In genomic region chr12:130982565-130983225, GRCh38 we compare ENCODE assay signal across 14 cellular contexts. TPM values are rescaled to one million over a fixed set of nuclear protein-coding genes. Genes with fewer than 3 reads are reported as not detected.
"Had no signal": no experiment of that assay in that cellular context is flagged by ENCODE, and none has a peak within 500 bp of the region (broad histone marks: within the 10 kb centered on the region; RNA-seq: fewer than 3 reads in every experiment).

No MANE protein-coding gene starts in this region.

- H3K4me1 ChIP-seq: breast epithelium, foreskin keratinocyte had no signal

- ATAC-seq: activated CD8-positive, alpha-beta memory T cell treated with anti-CD3 and anti-CD28 coated beads, Interleukin-2, amount 10 ng/mL, durations not matched to agents 7 days and 5 days; activated T-cell treated with anti-CD3 and anti-CD28 coated beads, Interleukin-2, amount 50 U/mL, for 4 hours; foreskin keratinocyte; naive thymus-derived CD8-positive, alpha-beta T cell had no signal

- H3K4me3 Mint-ChIP-seq: activated CD8-positive, alpha-beta memory T cell treated with anti-CD3 and anti-CD28 coated beads, Interleukin-2, amount 10 ng/mL, durations not matched to agents 7 days and 5 days; activated naive CD8-positive, alpha-beta T cell treated with anti-CD3 and anti-CD28 coated beads, Interleukin-2, amount 10 ng/mL, durations not matched to agents 7 days and 5 days; activated T-cell treated with anti-CD3 and anti-CD28 coated beads, Interleukin-2, amount 50 U/mL, for 4 hours; naive thymus-derived CD8-positive, alpha-beta T cell had no signal

- H3K36me3 ChIP-seq: breast epithelium had no signal

- DNase-seq: activated CD4-positive, alpha-beta T cell treated with anti-CD3 and anti-CD28 coated beads, Interleukin-2, amount 50 U/mL, for 4 hours; activated CD4-positive, CD25-positive, alpha-beta regulatory T cell treated with anti-CD3 and anti-CD28 coated beads, Interleukin-2, amount 50 U/mL, for 72 hours; activated CD8-positive, alpha-beta memory T cell treated with anti-CD3 and anti-CD28 coated beads, Interleukin-2, amount 10 ng/mL, durations not matched to agents 7 days and 5 days; activated gamma-delta T cell treated with Interleukin-2 at 50 U/mL for 16 hours; activated naive CD8-positive, alpha-beta T cell treated with anti-CD3 and anti-CD28 coated beads, Interleukin-2, amount 10 ng/mL, durations not matched to agents 7 days and 5 days; activated T-cell treated with anti-CD3 and anti-CD28 coated beads, Interleukin-2, amount 50 U/mL, for 4 hours; foreskin keratinocyte; naive thymus-derived CD8-positive, alpha-beta T cell; stimulated activated CD4-positive, alpha-beta T cell treated with anti-CD3 and anti-CD28 coated beads, Interleukin-12 subunit alpha, Interleukin-12 subunit beta, amount 100 ng/mL, for 4 hours; stimulated activated naive CD4-positive, alpha-beta T cell treated with Interleukin-2 at 50 U/mL for 16 hours; T-helper 2 cell; upper lobe of left lung had no signal

- H3K36me3 Mint-ChIP-seq: activated CD8-positive, alpha-beta memory T cell treated with anti-CD3 and anti-CD28 coated beads, Interleukin-2, amount 10 ng/mL, durations not matched to agents 7 days and 5 days; activated naive CD8-positive, alpha-beta T cell treated with anti-CD3 and anti-CD28 coated beads, Interleukin-2, amount 10 ng/mL, durations not matched to agents 7 days and 5 days; naive thymus-derived CD8-positive, alpha-beta T cell had no signal

- H3K27ac ChIP-seq: breast epithelium, foreskin keratinocyte had no signal

- H3K4me1 Mint-ChIP-seq: activated CD8-positive, alpha-beta memory T cell treated with anti-CD3 and anti-CD28 coated beads, Interleukin-2, amount 10 ng/mL, durations not matched to agents 7 days and 5 days; activated naive CD8-positive, alpha-beta T cell treated with anti-CD3 and anti-CD28 coated beads, Interleukin-2, amount 10 ng/mL, durations not matched to agents 7 days and 5 days had no signal

- H3K4me3 ChIP-seq: breast epithelium, lung, upper lobe of left lung had no signal

- H3K9me3 Mint-ChIP-seq: activated naive CD8-positive, alpha-beta T cell treated with anti-CD3 and anti-CD28 coated beads, Interleukin-2, amount 10 ng/mL, durations not matched to agents 7 days and 5 days; activated T-cell treated with anti-CD3 and anti-CD28 coated beads, Interleukin-2, amount 50 U/mL, for 4 hours had no signal

- H3K9me3 ChIP-seq: breast epithelium, upper lobe of left lung had no signal

- H3K27ac Mint-ChIP-seq: activated CD8-positive, alpha-beta memory T cell treated with anti-CD3 and anti-CD28 coated beads, Interleukin-2, amount 10 ng/mL, durations not matched to agents 7 days and 5 days; activated naive CD8-positive, alpha-beta T cell treated with anti-CD3 and anti-CD28 coated beads, Interleukin-2, amount 10 ng/mL, durations not matched to agents 7 days and 5 days; naive thymus-derived CD8-positive, alpha-beta T cell had no signal

- H3K27me3 ChIP-seq: breast epithelium, foreskin keratinocyte, upper lobe of left lung had no signal

RNA-seq across cellular contexts. Expression of gene ADGRD1, which starts 29.0 kb away (rescaled TPM):
- total RNA-seq: activated naive CD8-positive, alpha-beta T cell treated with anti-CD3 and anti-CD28 coated beads, Interleukin-2, amount 10 ng/mL, durations not matched to agents 7 days and 5 days; foreskin keratinocyte had no signal
- polyA plus RNA-seq: foreskin keratinocyte had no signal
